ENCODE assay signal across 8 cellular contexts in the genomic region with DNA sequence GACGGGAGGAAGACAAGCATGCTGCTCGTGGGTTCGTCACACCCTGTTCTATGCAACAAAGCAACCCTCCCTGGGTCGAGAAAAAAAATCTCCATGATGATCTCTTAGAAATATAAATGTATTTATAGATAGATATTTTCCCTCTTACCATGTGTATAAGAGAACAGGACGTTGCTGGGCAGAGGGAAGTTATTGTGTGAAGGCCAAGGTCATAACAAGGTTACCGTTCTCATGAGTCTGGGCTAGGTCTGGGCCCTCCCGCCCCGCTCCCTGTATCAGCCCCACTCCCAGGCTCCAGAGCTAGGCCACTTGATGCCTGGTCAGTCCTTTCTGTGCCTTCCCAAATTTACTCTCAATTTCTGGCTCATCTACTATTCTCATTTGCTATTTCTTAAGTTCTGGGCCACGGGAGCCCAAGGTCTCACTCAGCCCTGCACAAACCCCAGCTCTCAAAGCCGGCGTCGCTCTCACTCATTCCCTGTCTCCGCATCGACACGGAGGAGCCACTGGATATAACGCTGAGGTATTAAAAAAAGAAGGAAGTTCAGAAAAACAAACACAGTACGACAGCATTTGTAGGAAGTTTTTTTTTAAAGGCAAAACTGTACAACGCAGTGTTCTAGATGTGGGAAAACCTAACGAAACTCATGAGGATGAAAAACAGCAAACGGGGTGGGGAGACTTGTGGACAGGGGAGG.
DNase-seq lines count a peak whose midpoint lies in the region; ATAC-seq and TF ChIP-seq lines count a peak whose summit lies in the region.

No MANE protein-coding gene starts in this region.

- peaks cover 7% of the 10 kb centered on the region for H3K27me3 Mint-ChIP-seq in IgD-negative memory B cell
- peaks cover 31% of the 10 kb centered on the region for H3K27me3 Mint-ChIP-seq in activated CD8-positive, alpha-beta T cell treated with anti-CD3 and anti-CD28 coated beads, Interleukin-2, amount 10 ng/mL, durations not matched to agents 7 days and 5 days (ENCODE audit: low read depth)

- no peak for ATAC-seq in activated CD8-positive, alpha-beta T cell treated with anti-CD3 and anti-CD28 coated beads, Interleukin-2, amount 10 ng/mL, durations not matched to agents 7 days and 5 days
- ATAC-seq in HG03378 (IDR thresholded peaks at IDR 0.05; ENCODE audit: unreplicated experiment), result no peak

- POLR2A ChIA-PET in activated CD8-positive, alpha-beta T cell treated with anti-CD3 and anti-CD28 coated beads, Interleukin-2, amount 10 ng/mL, durations not matched to agents 7 days and 5 days (lab: Charles Lee), result no interaction called here

- no peaks in the 10 kb centered on the region for H3K9me3 Mint-ChIP-seq in IgD-negative memory B cell
- H3K9me3 Mint-ChIP-seq in activated CD8-positive, alpha-beta T cell treated with anti-CD3 and anti-CD28 coated beads, Interleukin-2, amount 10 ng/mL, durations not matched to agents 7 days and 5 days (ENCODE audit: insufficient read depth), result no peaks in the 10 kb centered on the region

- peak overlapping the region; percentile 79 to 96 (median 94) for H3K4me3 Mint-ChIP-seq in IgD-negative memory B cell
- H3K4me3 Mint-ChIP-seq in activated CD8-positive, alpha-beta T cell treated with anti-CD3 and anti-CD28 coated beads, Interleukin-2, amount 10 ng/mL, durations not matched to agents 7 days and 5 days, result peak overlapping the region; percentile 55

- H3K27ac Mint-ChIP-seq in IgD-negative memory B cell, result peak overlapping the region; percentile 97 to 99 (median 98)
- H3K27ac Mint-ChIP-seq in activated CD8-positive, alpha-beta T cell treated with anti-CD3 and anti-CD28 coated beads, Interleukin-2, amount 10 ng/mL, durations not matched to agents 7 days and 5 days, result no peak overlapping the region

- CTCF ChIA-PET in activated CD8-positive, alpha-beta T cell treated with anti-CD3 and anti-CD28 coated beads, Interleukin-2, amount 10 ng/mL, durations not matched to agents 7 days and 5 days (lab: Charles Lee), result no interaction called here

- no peaks in the 10 kb centered on the region for H3K36me3 Mint-ChIP-seq in IgD-negative memory B cell
- H3K36me3 Mint-ChIP-seq in activated CD8-positive, alpha-beta T cell treated with anti-CD3 and anti-CD28 coated beads, Interleukin-2, amount 10 ng/mL, durations not matched to agents 7 days and 5 days (ENCODE audit: low read depth), result no peaks in the 10 kb centered on the region

- TF ChIP-seq CTCF in 22Rv1 (IDR thresholded peaks at IDR 0.05), result no peak

- peaks cover 31 to 43% (median 38%) of the 10 kb centered on the region in 3 donors for H3K4me1 Mint-ChIP-seq in IgD-negative memory B cell
- H3K4me1 Mint-ChIP-seq in activated CD8-positive, alpha-beta T cell treated with anti-CD3 and anti-CD28 coated beads, Interleukin-2, amount 10 ng/mL, durations not matched to agents 7 days and 5 days (ENCODE audit: low read depth), result peaks cover 5% of the 10 kb centered on the region

- DNase-seq in activated CD8-positive, alpha-beta T cell treated with anti-CD3 and anti-CD28 coated beads, Interleukin-2, amount 10 ng/mL, durations not matched to agents 7 days and 5 days, result no peak
- DNase-seq in globus pallidus (ENCODE audit: low spot score) (peak; percentile 75), pulmonary artery endothelial cell (ENCODE audit: low read depth, low spot score) (peak; percentile 3), NCI-H1694 (lab: John Stamatoyannopoulos, UW) (no peak), DMS 273 (lab: John Stamatoyannopoulos, UW; ENCODE audit: unreplicated experiment) (no peak)

- H3K27ac ChIP-seq in 22Rv1, result peak overlapping the region; percentile 95

Comparison
In these comparisons a context has a peak if more than half of its experiments do, and no peak if none do; other contexts are left out.
1. DNase-seq: peak in globus pallidus (single experiment) and pulmonary artery endothelial cell (single experiment); none in activated CD8-positive, alpha-beta T cell treated with anti-CD3 and anti-CD28 coated beads, Interleukin-2, amount 10 ng/mL, durations not matched to agents 7 days and 5 days (single experiment), NCI-H1694 (single experiment) and DMS 273 (single experiment).